ENCODE assay signal across 8 cellular contexts in the genomic region with DNA sequence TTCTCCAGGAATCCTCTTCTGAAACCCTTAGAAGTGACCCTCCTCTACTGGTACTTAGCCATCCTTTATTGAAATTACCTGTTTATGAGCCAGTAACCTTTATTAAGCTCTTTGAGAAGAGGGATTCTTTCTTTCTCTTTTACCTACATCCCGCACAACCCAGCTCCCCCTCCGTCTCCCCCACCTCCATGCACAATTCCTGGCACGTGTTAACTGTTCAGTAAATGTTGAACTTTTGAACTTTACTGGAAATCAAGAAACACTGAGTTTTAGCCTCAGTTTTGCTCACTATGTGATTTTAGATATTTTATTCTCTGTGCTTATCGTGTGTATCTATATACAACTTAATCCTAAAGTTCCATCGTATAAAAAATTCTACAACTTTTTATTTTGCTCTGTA. TPM values are rescaled to one million over a fixed set of nuclear protein-coding genes. Genes with fewer than 3 reads are reported as not detected.
DNase-seq lines count a peak whose midpoint lies in the region; ATAC-seq and TF ChIP-seq lines count a peak whose summit lies in the region.

No MANE protein-coding gene starts in this region.

- H4K12ac ChIP-seq in trophoblast cell (ENCODE audit: low read depth, low read length) = no peak overlapping the region

- peak; percentile 47 for DNase-seq in Daoy (ENCODE audit: low read depth)
- DNase-seq in trophoblast cell = no peak
- DNase-seq in lower leg skin (ENCODE audit: low spot score in 2 of 2) = no peak
- no peak for DNase-seq in AG08395 (ENCODE audit: low spot score)
- DNase-seq in activated CD8-positive, alpha-beta memory T cell treated with anti-CD3 and anti-CD28 coated beads for 24 hours = no peak

- ATAC-seq in HG03432 (IDR thresholded peaks at IDR 0.05; ENCODE audit: unreplicated experiment) = no peak

- no peak overlapping the region for H4K8ac ChIP-seq in trophoblast cell (ENCODE audit: low read depth, low read length)

- H3K4ac ChIP-seq in trophoblast cell (ENCODE audit: low read depth, low read length) = peak overlapping the region; percentile 34

- no peak overlapping the region for H2BK5ac ChIP-seq in trophoblast cell (ENCODE audit: low read depth, low read length, poor library complexity)

- H3K4me1 ChIP-seq in OCI-LY1 (ENCODE audit: insufficient read depth, low read length, severe bottlenecking) (peaks cover 47% of the 10 kb centered on the region), endocrine pancreas (ENCODE audit: control insufficient read depth, insufficient read depth, low read length) (peaks cover 6% of the 10 kb centered on the region), trophoblast cell (ENCODE audit: control insufficient read depth in 1 of 2, insufficient read depth in 2 of 2, low read length in 2 of 2) (peaks cover 0 to 1% of the 10 kb centered on the region in 2 experiments)

- H3K23ac ChIP-seq in trophoblast cell (ENCODE audit: low read length) = no peak overlapping the region

- intact Hi-C loops in lower leg skin (cut with DNase I; ENCODE audit: low total_unique reads) = no loop called here

- H3K27me3 ChIP-seq in OCI-LY1 (ENCODE audit: insufficient read depth, low read length) = no peaks in the 10 kb centered on the region
- H3K27me3 ChIP-seq in endocrine pancreas (ENCODE audit: control insufficient read depth, insufficient read depth, low read length) = no peaks in the 10 kb centered on the region
- no peaks in the 10 kb centered on the region for H3K27me3 ChIP-seq in trophoblast cell (ENCODE audit: insufficient read depth, low read length)

- no peak overlapping the region for H3K18ac ChIP-seq in trophoblast cell (ENCODE audit: low read length)

- H2AFZ ChIP-seq in OCI-LY1 (ENCODE audit: low read length) (no peak overlapping the region), trophoblast cell (ENCODE audit: insufficient read depth, low read length, poor library complexity) (no peak overlapping the region)

- no peak overlapping the region for H4K91ac ChIP-seq in trophoblast cell (ENCODE audit: low read depth, low read length)

- H3K4me3 ChIP-seq in OCI-LY1 (ENCODE audit: low read depth, low read length, poor library complexity, severe bottlenecking) (peak overlapping the region; percentile 80), endocrine pancreas (ENCODE audit: control insufficient read depth, insufficient read depth, low read length) (peak overlapping the region; percentile 96), trophoblast cell (ENCODE audit: low read depth, low read length) (no peak overlapping the region), lower leg skin (ENCODE audit: low read depth, poor library complexity, severe bottlenecking) (no peak overlapping the region)

- H3K9me3 ChIP-seq in OCI-LY1 (ENCODE audit: low read length) (no peaks in the 10 kb centered on the region), endocrine pancreas (ENCODE audit: control insufficient read depth, low read length) (no peaks in the 10 kb centered on the region), trophoblast cell (ENCODE audit: insufficient read depth, low read depth, low read length) (no peaks in the 10 kb centered on the region)

- no peak overlapping the region for H2BK12ac ChIP-seq in trophoblast cell (ENCODE audit: low read length)

- H2BK120ac ChIP-seq in trophoblast cell (ENCODE audit: insufficient read depth, low read length, poor library complexity) = no peak overlapping the region

- no peaks in the 10 kb centered on the region for H3F3A ChIP-seq in OCI-LY1 (ENCODE audit: insufficient read depth, low read length)

- H3K79me1 ChIP-seq in trophoblast cell (ENCODE audit: low read length) = peaks cover 10% of the 10 kb centered on the region

- no peak overlapping the region for H3K14ac ChIP-seq in trophoblast cell (ENCODE audit: low read length)

- no peak for TF ChIP-seq POLR2A in lower leg skin (IDR thresholded peaks at IDR 0.05)

- H3K4me2 ChIP-seq in OCI-LY1 (ENCODE audit: low read length) (peak overlapping the region; percentile 95), trophoblast cell (ENCODE audit: low read length) (peak overlapping the region; percentile 47)

- H3K9me2 ChIP-seq in OCI-LY1 (ENCODE audit: low read depth, low read length) = no peaks in the 10 kb centered on the region

- H4K20me1 ChIP-seq in OCI-LY1 (ENCODE audit: insufficient read depth, low read length) = no peaks in the 10 kb centered on the region

- H3K9ac ChIP-seq in OCI-LY1 (ENCODE audit: low read length) (peak overlapping the region; percentile 84), endocrine pancreas (ENCODE audit: control insufficient read depth, insufficient read depth, low read length) (no peak overlapping the region), trophoblast cell (ENCODE audit: low read length) (no peak overlapping the region)

- TF ChIP-seq CTCF in OCI-LY1 (IDR thresholded peaks at IDR 0.05; ENCODE audit: low read length) (no peak), lower leg skin (IDR thresholded peaks at IDR 0.05) (no peak)

- H3K36me3 ChIP-seq in OCI-LY1 (ENCODE audit: insufficient read depth, low read length) (peaks cover 39% of the 10 kb centered on the region), endocrine pancreas (ENCODE audit: control insufficient read depth, insufficient read depth, low read length) (no peaks in the 10 kb centered on the region), trophoblast cell (ENCODE audit: control insufficient read depth in 1 of 2, insufficient read depth in 2 of 2, low read length in 2 of 2) (peaks cover 0 to 2% of the 10 kb centered on the region in 2 experiments)

- H2AK5ac ChIP-seq in trophoblast cell (ENCODE audit: low read length) = no peak overlapping the region

- peaks cover 78% of the 10 kb centered on the region for H3K79me2 ChIP-seq in OCI-LY1 (ENCODE audit: insufficient read depth, low read length)
- H3K79me2 ChIP-seq in trophoblast cell (ENCODE audit: control insufficient read depth, insufficient read depth, low read length, poor library complexity) = peaks cover 5% of the 10 kb centered on the region

- H3K27ac ChIP-seq in OCI-LY1 (ENCODE audit: low read depth, low read length, poor library complexity, severe bottlenecking) (no peak overlapping the region), trophoblast cell (ENCODE audit: low read depth, low read length) (no peak overlapping the region)

- WGBS in trophoblast cell (ENCODE audit: extremely low coverage, insufficient coverage, insufficient read length) = no CpG with 5 or more reads among the region's 5 CpGs
- 35 to 41% methylated on average over 5 of the region's 5 CpGs for WGBS in lower leg skin, 2 donors

RNA-seq across cellular contexts. Expression of gene TMED5, which starts 1.8 kb away (rescaled TPM):
- 91.5 and 110 TPM in 2 replicates for total RNA-seq in Daoy (2014; rRNA removed; shearing (Covaris generic))
- 107 and 109 TPM in 2 replicates for polyA plus RNA-seq in trophoblast cell (2013)
- total RNA-seq in lower leg skin = 10 to 100 TPM; 23.9 to 34.4 (median 26.9) TPM

RNA-seq across cellular contexts. Expression of gene CCDC18, which starts 2.1 kb away (rescaled TPM):
- 30.2 and 46.2 TPM in 2 replicates for total RNA-seq in Daoy (2014; rRNA removed; shearing (Covaris generic))
- polyA plus RNA-seq in trophoblast cell (2013) = 9.9 and 10.8 TPM in 2 replicates
- 1 to 10 TPM; 5.8 to 8.9 (median 6.5) TPM for total RNA-seq in lower leg skin

Comparison
In these comparisons a context has a peak if more than half of its experiments do, and no peak if none do; other contexts are left out.
1. H3K4me3 ChIP-seq: peak in OCI-LY1 (single experiment) and endocrine pancreas (single experiment); none in trophoblast cell (single experiment) and lower leg skin (single experiment).